ENCODE assay signal across 1 cellular context in genomic region chr16:11535494-11535893, GRCh38.
TF ChIP-seq lines count a peak whose summit lies in the region.

No MANE protein-coding gene starts in this region.

TF ChIP-seq in HepG2, 621 proteins besides CTCF, POLR2A, EP300 and RAD21:
- TF ChIP-seq NCOA5 (CRISPR knock-in tag; IDR thresholded peaks at IDR 0.05) (no peak), TEF (CRISPR knock-in tag; IDR thresholded peaks at IDR 0.05) (no peak), CHD4 (IDR thresholded peaks at IDR 0.05; ENCODE audit: borderline replicate concordance, low read length) (no peak), FOSL2 (CRISPR knock-in tag; IDR thresholded peaks at IDR 0.05) (peak; percentile 29; the same call in 1 of the 2 replicates), CEBPB (IDR thresholded peaks at IDR 0.05; ENCODE audit: borderline replicate concordance, low read depth, low read length) (peak; percentile 67; the same call in 1 of the 2 replicates), NRL (CRISPR knock-in tag; IDR thresholded peaks at IDR 0.05; ENCODE audit: borderline replicate concordance) (no peak), ZNF550 (CRISPR knock-in tag; IDR thresholded peaks at IDR 0.05; ENCODE audit: borderline replicate concordance) (no peak), TFAP4 (IDR thresholded peaks at IDR 0.05; ENCODE audit: borderline replicate concordance, low read depth) (peak; percentile 25; the same call in 1 of the 2 replicates), ARHGAP35 (CRISPR knock-in tag; IDR thresholded peaks at IDR 0.05; ENCODE audit: borderline replicate concordance) (no peak), RNF219 (CRISPR knock-in tag; IDR thresholded peaks at IDR 0.05) (no peak)
TF ChIP-seq in HepG2: peak in this region for 3.
